ENCODE assay signal across 11 cellular contexts in genomic region chr15:74816624-74817369, GRCh38. TPM values are rescaled to one million over a fixed set of nuclear protein-coding genes. Genes with fewer than 3 reads are reported as not detected.
DNase-seq lines count a peak whose midpoint lies in the region; ATAC-seq and TF ChIP-seq lines count a peak whose summit lies in the region.
"Had no signal": no experiment of that assay in that cellular context is flagged by ENCODE, and none has a peak within 500 bp of the region (broad histone marks: within the 10 kb centered on the region; RNA-seq: fewer than 3 reads in every experiment).

No MANE protein-coding gene starts in this region.

- no peaks in the 10 kb centered on the region for H3K36me3 ChIP-seq in left ventricle myocardium inferior
- no peaks in the 10 kb centered on the region for H3K36me3 ChIP-seq in vagina
- H3K36me3 ChIP-seq: pancreas had no signal

- H3K4me1 Mint-ChIP-seq in CD4-positive, alpha-beta T cell (ENCODE audit: low read depth): no peaks in the 10 kb centered on the region
- peaks cover 9% of the 10 kb centered on the region for H3K4me1 Mint-ChIP-seq in activated CD4-positive, alpha-beta T cell treated with anti-CD3 and anti-CD28 coated beads, Interleukin-2, amount 10 ng/mL, durations not matched to agents 7 days and 5 days

- H3K27me3 Mint-ChIP-seq in CD4-positive, alpha-beta T cell: no peaks in the 10 kb centered on the region
- H3K27me3 Mint-ChIP-seq in activated CD4-positive, alpha-beta T cell treated with anti-CD3 and anti-CD28 coated beads, Interleukin-2, amount 10 ng/mL, durations not matched to agents 7 days and 5 days: peaks cover 2% of the 10 kb centered on the region
- H3K27me3 Mint-ChIP-seq: activated CD8-positive, alpha-beta T cell treated with anti-CD3 and anti-CD28 coated beads for 36 hours had no signal

- CTCF ChIA-PET in CD4-positive, alpha-beta T cell (lab: Charles Lee): no interaction called here
- CTCF ChIA-PET in activated CD4-positive, alpha-beta T cell treated with anti-CD3 and anti-CD28 coated beads, Interleukin-2, amount 10 ng/mL, durations not matched to agents 7 days and 5 days (lab: Charles Lee): interaction anchor here (0.8 to 3.9 kb wide), 6 partner anchors 11 to 84 kb away, joined by 3 to 16 read pairs (median 4); no protein-coding TSS in a partner anchor

- H3K27ac ChIP-seq in left ventricle myocardium inferior (replicated peaks): peak overlapping the region; percentile 80
- H3K27ac ChIP-seq in foreskin keratinocyte: no peak overlapping the region
- H3K27ac ChIP-seq in vagina: peak overlapping the region; percentile 16
- no peak overlapping the region for H3K27ac ChIP-seq in CD4-positive, alpha-beta T cell (ENCODE audit: low read depth, low read length)
- H3K27ac ChIP-seq: pancreas had no signal

- no peaks in the 10 kb centered on the region for H3K9me3 Mint-ChIP-seq in CD4-positive, alpha-beta T cell
- H3K9me3 Mint-ChIP-seq in activated CD4-positive, alpha-beta T cell treated with anti-CD3 and anti-CD28 coated beads, Interleukin-2, amount 10 ng/mL, durations not matched to agents 7 days and 5 days: no peaks in the 10 kb centered on the region
- H3K9me3 Mint-ChIP-seq: activated CD8-positive, alpha-beta T cell treated with anti-CD3 and anti-CD28 coated beads for 36 hours had no signal

- no peak for TF ChIP-seq POLR2A in vagina (IDR thresholded peaks at IDR 0.05)

- H3K36me3 Mint-ChIP-seq in CD4-positive, alpha-beta T cell (ENCODE audit: low read depth): no peaks in the 10 kb centered on the region
- H3K36me3 Mint-ChIP-seq in activated CD4-positive, alpha-beta T cell treated with anti-CD3 and anti-CD28 coated beads, Interleukin-2, amount 10 ng/mL, durations not matched to agents 7 days and 5 days (ENCODE audit: low read depth): no peaks in the 10 kb centered on the region

- H3K4me3 ChIP-seq in left ventricle myocardium inferior (no peak overlapping the region), vagina (no peak overlapping the region)
- H3K4me3 ChIP-seq: pancreas had no signal

- H3K4me1 ChIP-seq in left ventricle myocardium inferior (peaks cover 49% of the 10 kb centered on the region), foreskin keratinocyte (peaks cover 4% of the 10 kb centered on the region), vagina (peaks cover 28% of the 10 kb centered on the region)

- intact Hi-C loops in left ventricle myocardium inferior (cut with micrococcal nuclease) (no loop called here), Right ventricle myocardium superior (cut with DNase I) (no loop called here), vagina (cut with DNase I) (no loop called here)
- intact Hi-C loops in CD4-positive, alpha-beta T cell (cut with DNase I, micrococcal nuclease): no loop called here

- DNase-seq in left ventricle myocardium inferior (no peak), Right ventricle myocardium superior (no peak), foreskin keratinocyte (no peak), vagina (ENCODE audit: extremely low spot score in 2 of 2) (no peak)
- DNase-seq in CD4-positive, alpha-beta T cell: no peak
- no peak for DNase-seq in activated CD4-positive, alpha-beta T cell treated with anti-CD3 and anti-CD28 coated beads, Interleukin-2, amount 10 ng/mL, durations not matched to agents 7 days and 5 days
- DNase-seq: activated CD8-positive, alpha-beta T cell treated with anti-CD3 and anti-CD28 coated beads for 36 hours; NCI-H226 had no signal

- H3K27ac Mint-ChIP-seq in CD4-positive, alpha-beta T cell: no peak overlapping the region
- no peak overlapping the region for H3K27ac Mint-ChIP-seq in activated CD4-positive, alpha-beta T cell treated with anti-CD3 and anti-CD28 coated beads, Interleukin-2, amount 10 ng/mL, durations not matched to agents 7 days and 5 days
- H3K27ac Mint-ChIP-seq: activated CD8-positive, alpha-beta T cell treated with anti-CD3 and anti-CD28 coated beads for 36 hours had no signal

- POLR2A ChIA-PET in CD4-positive, alpha-beta T cell (lab: Charles Lee): no interaction called here
- POLR2A ChIA-PET in activated CD4-positive, alpha-beta T cell treated with anti-CD3 and anti-CD28 coated beads, Interleukin-2, amount 10 ng/mL, durations not matched to agents 7 days and 5 days (lab: Charles Lee): no interaction called here

- no peak for ATAC-seq in Right ventricle myocardium superior (ENCODE audit: poor library complexity)
- peak; percentile 6 for ATAC-seq in foreskin keratinocyte
- ATAC-seq in CD4-positive, alpha-beta T cell (ENCODE audit: poor library complexity): no peak
- ATAC-seq: activated CD8-positive, alpha-beta T cell treated with anti-CD3 and anti-CD28 coated beads for 36 hours had no signal

- H3K27me3 ChIP-seq in left ventricle myocardium inferior (ENCODE audit: low read depth) (no peaks in the 10 kb centered on the region), foreskin keratinocyte (no peaks in the 10 kb centered on the region), vagina (no peaks in the 10 kb centered on the region)
- no peaks in the 10 kb centered on the region for H3K27me3 ChIP-seq in CD4-positive, alpha-beta T cell (ENCODE audit: control insufficient read depth, insufficient read depth, low read length)
- H3K27me3 ChIP-seq: pancreas had no signal

- H3K4me3 Mint-ChIP-seq in CD4-positive, alpha-beta T cell: no peak overlapping the region
- H3K4me3 Mint-ChIP-seq in activated CD4-positive, alpha-beta T cell treated with anti-CD3 and anti-CD28 coated beads, Interleukin-2, amount 10 ng/mL, durations not matched to agents 7 days and 5 days: no peak overlapping the region
- H3K4me3 Mint-ChIP-seq: activated CD8-positive, alpha-beta T cell treated with anti-CD3 and anti-CD28 coated beads for 36 hours had no signal

- TF ChIP-seq CTCF in left ventricle myocardium inferior (IDR thresholded peaks at IDR 0.05; ENCODE audit: borderline replicate concordance): no peak
- TF ChIP-seq CTCF in foreskin keratinocyte (conservative IDR thresholded peaks at IDR 0.05): no peak
- no peak for TF ChIP-seq CTCF in vagina (IDR thresholded peaks at IDR 0.05)
- no peak for TF ChIP-seq CTCF in CD4-positive, alpha-beta T cell (IDR thresholded peaks at IDR 0.05)

- H3K9me3 ChIP-seq in left ventricle myocardium inferior (replicated peaks) (no peaks in the 10 kb centered on the region), vagina (no peaks in the 10 kb centered on the region)
- no peaks in the 10 kb centered on the region for H3K9me3 ChIP-seq in CD4-positive, alpha-beta T cell (ENCODE audit: control insufficient read depth, low read length)
- H3K9me3 ChIP-seq: pancreas had no signal

RNA-seq across cellular contexts. Expression of gene LMAN1L, which starts 4.2 kb away (rescaled TPM):
- total RNA-seq in left ventricle myocardium inferior: 8.1 TPM
- total RNA-seq in Right ventricle myocardium superior: 20.6 TPM
- not detected in 2 replicates for total RNA-seq in foreskin keratinocyte
- polyA plus RNA-seq in foreskin keratinocyte: not detected in 2 replicates
- not detected for total RNA-seq in vagina
- total RNA-seq in CD4-positive, alpha-beta T cell: under 1 TPM; 0.56 to 0.93 TPM
- under 1 TPM; 0.87 to 0.92 TPM for total RNA-seq in activated CD4-positive, alpha-beta T cell treated with anti-CD3 and anti-CD28 coated beads, Interleukin-2, amount 10 ng/mL, durations not matched to agents 7 days and 5 days
- total RNA-seq: endothelial cell of umbilical vein had no signal
- polyA plus RNA-seq: endothelial cell of umbilical vein, pancreas had no signal

RNA-seq across cellular contexts. Expression of gene CPLX3, which starts 9.6 kb away (rescaled TPM):
- total RNA-seq in left ventricle myocardium inferior (1.2 TPM), Right ventricle myocardium superior (3.6 TPM), foreskin keratinocyte (not detected in 2 replicates), vagina (not detected)
- not detected in 2 replicates for polyA plus RNA-seq in foreskin keratinocyte
- under 1 TPM; 0.16 to 0.53 TPM for total RNA-seq in CD4-positive, alpha-beta T cell
- total RNA-seq in activated CD4-positive, alpha-beta T cell treated with anti-CD3 and anti-CD28 coated beads, Interleukin-2, amount 10 ng/mL, durations not matched to agents 7 days and 5 days: under 1 TPM; 0.12 to 0.19 TPM
- total RNA-seq: endothelial cell of umbilical vein, pancreas had no signal
- polyA plus RNA-seq: adipose tissue, endothelial cell of umbilical vein had no signal

RNA-seq across cellular contexts. Expression of gene ULK3, which starts 26.2 kb away (rescaled TPM):
- total RNA-seq in left ventricle myocardium inferior: 34.1 TPM
- 35.8 TPM for total RNA-seq in Right ventricle myocardium superior
- total RNA-seq in foreskin keratinocyte: 9.4 and 9.8 TPM in 2 replicates
- 9.1 TPM in 2 replicates for polyA plus RNA-seq in foreskin keratinocyte
- total RNA-seq in vagina: 75.9 TPM
- total RNA-seq in CD4-positive, alpha-beta T cell: 10 to 100 TPM; 37.8 to 38.9 TPM
- total RNA-seq in activated CD4-positive, alpha-beta T cell treated with anti-CD3 and anti-CD28 coated beads, Interleukin-2, amount 10 ng/mL, durations not matched to agents 7 days and 5 days: 10 to 100 TPM; 56.6 to 66.4 TPM

RNA-seq across cellular contexts. Expression of gene CSK, which starts 34.9 kb away (rescaled TPM):
- total RNA-seq in left ventricle myocardium inferior (34.0 TPM), Right ventricle myocardium superior (45.5 TPM), foreskin keratinocyte (39.7 and 47.8 TPM in 2 replicates), vagina (26.3 TPM)
- polyA plus RNA-seq in foreskin keratinocyte: 46.0 and 53.0 TPM in 2 replicates
- 100 to 1,000 TPM; 114 to 118 TPM for total RNA-seq in CD4-positive, alpha-beta T cell
- total RNA-seq in activated CD4-positive, alpha-beta T cell treated with anti-CD3 and anti-CD28 coated beads, Interleukin-2, amount 10 ng/mL, durations not matched to agents 7 days and 5 days: 100 to 1,000 TPM; 315 to 348 TPM

RNA-seq across cellular contexts. Expression of gene SCAMP2, which starts 56.4 kb away (rescaled TPM):
- total RNA-seq in left ventricle myocardium inferior: 40.7 TPM
- total RNA-seq in Right ventricle myocardium superior: 38.8 TPM
- total RNA-seq in foreskin keratinocyte: 44.9 and 47.5 TPM in 2 replicates
- 53.2 and 56.6 TPM in 2 replicates for polyA plus RNA-seq in foreskin keratinocyte
- total RNA-seq in vagina: 56.7 TPM
- 10 to 100 TPM; 56.1 to 56.9 TPM for total RNA-seq in CD4-positive, alpha-beta T cell
- total RNA-seq in activated CD4-positive, alpha-beta T cell treated with anti-CD3 and anti-CD28 coated beads, Interleukin-2, amount 10 ng/mL, durations not matched to agents 7 days and 5 days: 100 to 1,000 TPM; 126 to 128 TPM

Comparison
In these comparisons a context has a peak if more than half of its experiments do, and no peak if none do; other contexts are left out.
1. H3K27ac ChIP-seq: peak in left ventricle myocardium inferior (single experiment) and vagina (single experiment); none in foreskin keratinocyte (single experiment) and CD4-positive, alpha-beta T cell (single experiment).